In the genomic region with DNA sequence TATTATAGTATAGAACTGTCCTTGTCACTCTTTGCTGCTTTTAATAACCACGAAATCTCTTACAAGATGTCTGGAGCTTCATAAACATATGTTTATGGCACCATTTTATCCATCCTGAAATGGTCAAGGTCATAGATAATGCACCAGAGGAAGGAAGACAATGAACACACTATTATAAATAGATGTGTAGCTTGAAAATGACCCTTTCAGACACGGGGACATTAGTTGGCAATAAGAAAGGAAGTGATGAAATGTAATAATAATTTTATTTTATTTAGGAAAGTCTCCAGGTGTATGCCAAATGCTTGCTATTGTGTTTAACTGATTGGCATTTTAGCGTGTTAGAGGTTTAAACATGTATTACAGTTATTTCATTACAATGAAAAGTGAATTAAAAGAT, we compare ENCODE assay signal across 20 cellular contexts.
"Had no signal": no experiment of that assay in that cellular context is flagged by ENCODE, and none has a peak within 500 bp of the region (broad histone marks: within the 10 kb centered on the region; RNA-seq: fewer than 3 reads in every experiment).

No MANE protein-coding gene starts in this region.

- H3K27ac ChIP-seq: body of pancreas, epithelial cell of prostate, esophagus squamous epithelium, ovary, testis, upper lobe of right lung had no signal

- H3K27me3 ChIP-seq: body of pancreas, esophagus squamous epithelium, ovary, testis, tibial nerve, upper lobe of right lung had no signal

- H3K9me3 ChIP-seq: body of pancreas, esophagus squamous epithelium, ovary, testis, tibial nerve, upper lobe of right lung had no signal

- H3K4me3 ChIP-seq: body of pancreas, esophagus squamous epithelium, ovary, testis, tibial nerve, upper lobe of right lung had no signal

- ATAC-seq: body of pancreas; naive thymus-derived CD4-positive, alpha-beta T cell; sciatic nerve; stimulated activated naive B cell treated with anti-CD40 and anti-IgM and Interleukin-4, amounts not matched to agents 10 μg/mL and 1 μg/mL and 100 μg/mL, for 72 hours; stimulated activated naive CD8-positive, alpha-beta T cell treated with anti-CD3 and anti-CD28 coated beads, Interleukin-15, amount 100 ng/mL, for 72 hours; upper lobe of right lung had no signal

- FAIRE-seq: bronchial epithelial cell, islet of Langerhans had no signal

- DNase-seq: body of pancreas; effector CD4-positive, alpha-beta T cell; esophagus squamous epithelium; foreskin fibroblast; head of caudate nucleus; hypothalamus; mesendoderm; naive thymus-derived CD4-positive, alpha-beta T cell; ovary; stimulated activated CD4-positive, alpha-beta T cell treated with anti-CD3 and anti-CD28 coated beads, Interleukin-2, amount 100 ng/mL, for 24 hours; stimulated activated CD4-positive, alpha-beta T cell treated with anti-CD3 and anti-CD28 coated beads, Interleukin-4, amount 100 ng/mL, for 4 hours; stimulated activated naive B cell treated with anti-CD40 and anti-IgM and Interleukin-4, amounts not matched to agents 10 μg/mL and 1 μg/mL and 100 μg/mL, for 72 hours; stimulated activated naive CD8-positive, alpha-beta T cell treated with anti-CD3 and anti-CD28 coated beads, Interleukin-15, amount 100 ng/mL, for 72 hours; testis; upper lobe of right lung had no signal

- H3K36me3 ChIP-seq: esophagus squamous epithelium, ovary, tibial nerve, upper lobe of right lung had no signal
